Comparison of ENCODE assay signal across 1 cellular context in the genomic region with DNA sequence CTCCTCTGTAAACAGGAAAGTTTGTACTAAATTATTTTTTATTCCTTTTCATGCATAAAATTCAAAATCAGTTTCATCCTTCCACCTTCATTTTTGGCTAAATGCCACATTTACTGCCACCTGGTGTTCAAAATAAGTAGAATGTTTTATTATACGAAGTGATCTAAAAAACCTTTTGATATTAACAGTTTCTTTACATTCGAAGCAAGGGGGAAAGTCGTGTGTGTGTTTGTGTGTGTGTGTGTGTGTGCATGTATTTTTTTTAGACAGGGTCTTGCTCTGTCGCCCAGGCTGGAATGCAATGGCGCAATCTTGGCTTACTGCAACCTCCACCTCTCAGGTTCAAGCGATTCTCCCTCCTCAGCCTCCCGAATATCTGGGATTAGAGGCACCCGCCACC.
TF ChIP-seq lines count a peak whose summit lies in the region.

No MANE protein-coding gene starts in this region.

TF ChIP-seq in HepG2, 621 proteins besides CTCF, POLR2A, EP300 and RAD21 (continued from another document):
- TF ChIP-seq, protein P1, sequence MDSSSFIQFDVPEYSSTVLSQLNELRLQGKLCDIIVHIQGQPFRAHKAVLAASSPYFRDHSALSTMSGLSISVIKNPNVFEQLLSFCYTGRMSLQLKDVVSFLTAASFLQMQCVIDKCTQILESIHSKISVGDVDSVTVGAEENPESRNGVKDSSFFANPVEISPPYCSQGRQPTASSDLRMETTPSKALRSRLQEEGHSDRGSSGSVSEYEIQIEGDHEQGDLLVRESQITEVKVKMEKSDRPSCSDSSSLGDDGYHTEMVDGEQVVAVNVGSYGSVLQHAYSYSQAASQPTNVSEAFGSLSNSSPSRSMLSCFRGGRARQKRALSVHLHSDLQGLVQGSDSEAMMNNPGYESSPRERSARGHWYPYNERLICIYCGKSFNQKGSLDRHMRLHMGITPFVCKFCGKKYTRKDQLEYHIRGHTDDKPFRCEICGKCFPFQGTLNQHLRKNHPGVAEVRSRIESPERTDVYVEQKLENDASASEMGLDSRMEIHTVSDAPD (CRISPR knock-in tag; IDR thresholded peaks at IDR 0.05), result no peak
- TF ChIP-seq ZNF747 (CRISPR knock-in tag; IDR thresholded peaks at IDR 0.05; ENCODE audit: borderline replicate concordance), result no peak
- TF ChIP-seq NCOA5 (CRISPR knock-in tag; IDR thresholded peaks at IDR 0.05), result no peak
- no peak for TF ChIP-seq SRSF1 (optimal IDR thresholded peaks at IDR 0.05; ENCODE audit: low read depth, low read length)
- TF ChIP-seq, protein P2, sequence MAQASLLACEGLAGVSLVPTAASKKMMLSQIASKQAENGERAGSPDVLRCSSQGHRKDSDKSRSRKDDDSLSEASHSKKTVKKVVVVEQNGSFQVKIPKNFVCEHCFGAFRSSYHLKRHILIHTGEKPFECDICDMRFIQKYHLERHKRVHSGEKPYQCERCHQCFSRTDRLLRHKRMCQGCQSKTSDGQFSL (CRISPR knock-in tag; IDR thresholded peaks at IDR 0.05), result no peak
- TF ChIP-seq, protein P3, sequence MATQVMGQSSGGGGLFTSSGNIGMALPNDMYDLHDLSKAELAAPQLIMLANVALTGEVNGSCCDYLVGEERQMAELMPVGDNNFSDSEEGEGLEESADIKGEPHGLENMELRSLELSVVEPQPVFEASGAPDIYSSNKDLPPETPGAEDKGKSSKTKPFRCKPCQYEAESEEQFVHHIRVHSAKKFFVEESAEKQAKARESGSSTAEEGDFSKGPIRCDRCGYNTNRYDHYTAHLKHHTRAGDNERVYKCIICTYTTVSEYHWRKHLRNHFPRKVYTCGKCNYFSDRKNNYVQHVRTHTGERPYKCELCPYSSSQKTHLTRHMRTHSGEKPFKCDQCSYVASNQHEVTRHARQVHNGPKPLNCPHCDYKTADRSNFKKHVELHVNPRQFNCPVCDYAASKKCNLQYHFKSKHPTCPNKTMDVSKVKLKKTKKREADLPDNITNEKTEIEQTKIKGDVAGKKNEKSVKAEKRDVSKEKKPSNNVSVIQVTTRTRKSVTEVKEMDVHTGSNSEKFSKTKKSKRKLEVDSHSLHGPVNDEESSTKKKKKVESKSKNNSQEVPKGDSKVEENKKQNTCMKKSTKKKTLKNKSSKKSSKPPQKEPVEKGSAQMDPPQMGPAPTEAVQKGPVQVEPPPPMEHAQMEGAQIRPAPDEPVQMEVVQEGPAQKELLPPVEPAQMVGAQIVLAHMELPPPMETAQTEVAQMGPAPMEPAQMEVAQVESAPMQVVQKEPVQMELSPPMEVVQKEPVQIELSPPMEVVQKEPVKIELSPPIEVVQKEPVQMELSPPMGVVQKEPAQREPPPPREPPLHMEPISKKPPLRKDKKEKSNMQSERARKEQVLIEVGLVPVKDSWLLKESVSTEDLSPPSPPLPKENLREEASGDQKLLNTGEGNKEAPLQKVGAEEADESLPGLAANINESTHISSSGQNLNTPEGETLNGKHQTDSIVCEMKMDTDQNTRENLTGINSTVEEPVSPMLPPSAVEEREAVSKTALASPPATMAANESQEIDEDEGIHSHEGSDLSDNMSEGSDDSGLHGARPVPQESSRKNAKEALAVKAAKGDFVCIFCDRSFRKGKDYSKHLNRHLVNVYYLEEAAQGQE (IDR thresholded peaks at IDR 0.05; ENCODE audit: borderline replicate concordance in 1 of 2, low read depth in 1 of 2, low read length in 2 of 2), result no peak
- TF ChIP-seq, protein P4, sequence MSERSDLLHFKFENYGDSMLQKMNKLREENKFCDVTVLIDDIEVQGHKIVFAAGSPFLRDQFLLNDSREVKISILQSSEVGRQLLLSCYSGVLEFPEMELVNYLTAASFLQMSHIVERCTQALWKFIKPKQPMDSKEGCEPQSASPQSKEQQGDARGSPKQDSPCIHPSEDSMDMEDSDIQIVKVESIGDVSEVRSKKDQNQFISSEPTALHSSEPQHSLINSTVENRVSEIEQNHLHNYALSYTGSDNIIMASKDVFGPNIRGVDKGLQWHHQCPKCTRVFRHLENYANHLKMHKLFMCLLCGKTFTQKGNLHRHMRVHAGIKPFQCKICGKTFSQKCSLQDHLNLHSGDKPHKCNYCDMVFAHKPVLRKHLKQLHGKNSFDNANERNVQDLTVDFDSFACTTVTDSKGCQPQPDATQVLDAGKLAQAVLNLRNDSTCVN (CRISPR knock-in tag; IDR thresholded peaks at IDR 0.05; ENCODE audit: borderline replicate concordance), result no peak
- no peak for TF ChIP-seq TCF12 (IDR thresholded peaks at IDR 0.05)
- TF ChIP-seq TCF12 (CRISPR knock-in tag; IDR thresholded peaks at IDR 0.05), result no peak
- TF ChIP-seq ZNF605 (CRISPR knock-in tag; IDR thresholded peaks at IDR 0.05), result 0 out of 2 replicates have a peak, but pooled peaks have one; percentile 26
- TF ChIP-seq MED1 (CRISPR knock-in tag; IDR thresholded peaks at IDR 0.05), result no peak
- no peak for TF ChIP-seq ZNF335 (CRISPR knock-in tag; IDR thresholded peaks at IDR 0.05)
- peak; percentile 56 for TF ChIP-seq ZMYM4 (CRISPR knock-in tag; IDR thresholded peaks at IDR 0.05)
- TF ChIP-seq ZNF460 (CRISPR knock-in tag; IDR thresholded peaks at IDR 0.05; ENCODE audit: borderline replicate concordance), result no peak
- no peak for TF ChIP-seq PLRG1 (conservative IDR thresholded peaks at IDR 0.05)
- TF ChIP-seq DR1 (CRISPR knock-in tag; IDR thresholded peaks at IDR 0.05), result no peak
- TF ChIP-seq, protein P5, sequence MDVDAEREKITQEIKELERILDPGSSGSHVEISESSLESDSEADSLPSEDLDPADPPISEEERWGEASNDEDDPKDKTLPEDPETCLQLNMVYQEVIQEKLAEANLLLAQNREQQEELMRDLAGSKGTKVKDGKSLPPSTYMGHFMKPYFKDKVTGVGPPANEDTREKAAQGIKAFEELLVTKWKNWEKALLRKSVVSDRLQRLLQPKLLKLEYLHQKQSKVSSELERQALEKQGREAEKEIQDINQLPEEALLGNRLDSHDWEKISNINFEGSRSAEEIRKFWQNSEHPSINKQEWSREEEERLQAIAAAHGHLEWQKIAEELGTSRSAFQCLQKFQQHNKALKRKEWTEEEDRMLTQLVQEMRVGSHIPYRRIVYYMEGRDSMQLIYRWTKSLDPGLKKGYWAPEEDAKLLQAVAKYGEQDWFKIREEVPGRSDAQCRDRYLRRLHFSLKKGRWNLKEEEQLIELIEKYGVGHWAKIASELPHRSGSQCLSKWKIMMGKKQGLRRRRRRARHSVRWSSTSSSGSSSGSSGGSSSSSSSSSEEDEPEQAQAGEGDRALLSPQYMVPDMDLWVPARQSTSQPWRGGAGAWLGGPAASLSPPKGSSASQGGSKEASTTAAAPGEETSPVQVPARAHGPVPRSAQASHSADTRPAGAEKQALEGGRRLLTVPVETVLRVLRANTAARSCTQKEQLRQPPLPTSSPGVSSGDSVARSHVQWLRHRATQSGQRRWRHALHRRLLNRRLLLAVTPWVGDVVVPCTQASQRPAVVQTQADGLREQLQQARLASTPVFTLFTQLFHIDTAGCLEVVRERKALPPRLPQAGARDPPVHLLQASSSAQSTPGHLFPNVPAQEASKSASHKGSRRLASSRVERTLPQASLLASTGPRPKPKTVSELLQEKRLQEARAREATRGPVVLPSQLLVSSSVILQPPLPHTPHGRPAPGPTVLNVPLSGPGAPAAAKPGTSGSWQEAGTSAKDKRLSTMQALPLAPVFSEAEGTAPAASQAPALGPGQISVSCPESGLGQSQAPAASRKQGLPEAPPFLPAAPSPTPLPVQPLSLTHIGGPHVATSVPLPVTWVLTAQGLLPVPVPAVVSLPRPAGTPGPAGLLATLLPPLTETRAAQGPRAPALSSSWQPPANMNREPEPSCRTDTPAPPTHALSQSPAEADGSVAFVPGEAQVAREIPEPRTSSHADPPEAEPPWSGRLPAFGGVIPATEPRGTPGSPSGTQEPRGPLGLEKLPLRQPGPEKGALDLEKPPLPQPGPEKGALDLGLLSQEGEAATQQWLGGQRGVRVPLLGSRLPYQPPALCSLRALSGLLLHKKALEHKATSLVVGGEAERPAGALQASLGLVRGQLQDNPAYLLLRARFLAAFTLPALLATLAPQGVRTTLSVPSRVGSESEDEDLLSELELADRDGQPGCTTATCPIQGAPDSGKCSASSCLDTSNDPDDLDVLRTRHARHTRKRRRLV (CRISPR knock-in tag; IDR thresholded peaks at IDR 0.05), result no peak
- 0 out of 2 replicates have a peak, but pooled peaks have one; percentile 51 for TF ChIP-seq ZNF337 (CRISPR knock-in tag; IDR thresholded peaks at IDR 0.05; ENCODE audit: borderline replicate concordance, low read depth)
- no peak for TF ChIP-seq KLF6 (CRISPR knock-in tag; IDR thresholded peaks at IDR 0.05)
- no peak for TF ChIP-seq ZNF33A (CRISPR knock-in tag; IDR thresholded peaks at IDR 0.05; ENCODE audit: borderline replicate concordance)
- no peak for TF ChIP-seq NBN (conservative IDR thresholded peaks at IDR 0.05)
- TF ChIP-seq, protein P6, sequence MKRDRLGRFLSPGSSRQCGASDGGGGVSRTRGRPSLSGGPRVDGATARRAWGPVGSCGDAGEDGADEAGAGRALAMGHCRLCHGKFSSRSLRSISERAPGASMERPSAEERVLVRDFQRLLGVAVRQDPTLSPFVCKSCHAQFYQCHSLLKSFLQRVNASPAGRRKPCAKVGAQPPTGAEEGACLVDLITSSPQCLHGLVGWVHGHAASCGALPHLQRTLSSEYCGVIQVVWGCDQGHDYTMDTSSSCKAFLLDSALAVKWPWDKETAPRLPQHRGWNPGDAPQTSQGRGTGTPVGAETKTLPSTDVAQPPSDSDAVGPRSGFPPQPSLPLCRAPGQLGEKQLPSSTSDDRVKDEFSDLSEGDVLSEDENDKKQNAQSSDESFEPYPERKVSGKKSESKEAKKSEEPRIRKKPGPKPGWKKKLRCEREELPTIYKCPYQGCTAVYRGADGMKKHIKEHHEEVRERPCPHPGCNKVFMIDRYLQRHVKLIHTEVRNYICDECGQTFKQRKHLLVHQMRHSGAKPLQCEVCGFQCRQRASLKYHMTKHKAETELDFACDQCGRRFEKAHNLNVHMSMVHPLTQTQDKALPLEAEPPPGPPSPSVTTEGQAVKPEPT (CRISPR knock-in tag; IDR thresholded peaks at IDR 0.05; ENCODE audit: low read depth), result no peak
- TF ChIP-seq, protein P7, sequence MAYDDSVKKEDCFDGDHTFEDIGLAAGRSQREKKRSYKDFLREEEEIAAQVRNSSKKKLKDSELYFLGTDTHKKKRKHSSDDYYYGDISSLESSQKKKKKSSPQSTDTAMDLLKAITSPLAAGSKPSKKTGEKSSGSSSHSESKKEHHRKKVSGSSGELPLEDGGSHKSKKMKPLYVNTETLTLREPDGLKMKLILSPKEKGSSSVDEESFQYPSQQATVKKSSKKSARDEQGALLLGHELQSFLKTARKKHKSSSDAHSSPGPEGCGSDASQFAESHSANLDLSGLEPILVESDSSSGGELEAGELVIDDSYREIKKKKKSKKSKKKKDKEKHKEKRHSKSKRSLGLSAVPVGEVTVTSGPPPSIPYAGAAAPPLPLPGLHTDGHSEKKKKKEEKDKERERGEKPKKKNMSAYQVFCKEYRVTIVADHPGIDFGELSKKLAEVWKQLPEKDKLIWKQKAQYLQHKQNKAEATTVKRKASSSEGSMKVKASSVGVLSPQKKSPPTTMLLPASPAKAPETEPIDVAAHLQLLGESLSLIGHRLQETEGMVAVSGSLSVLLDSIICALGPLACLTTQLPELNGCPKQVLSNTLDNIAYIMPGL (CRISPR knock-in tag; IDR thresholded peaks at IDR 0.05; ENCODE audit: borderline replicate concordance in 1 of 2, low read depth in 1 of 2), result 0 out of 4 replicates have a peak, but pooled peaks have one; percentile 17 to 20
- no peak for TF ChIP-seq ZNF891 (CRISPR knock-in tag; IDR thresholded peaks at IDR 0.05)
- TF ChIP-seq ARID2 (CRISPR knock-in tag; IDR thresholded peaks at IDR 0.05; ENCODE audit: borderline replicate concordance), result no peak
- no peak for TF ChIP-seq ZFP41 (CRISPR knock-in tag; IDR thresholded peaks at IDR 0.05; ENCODE audit: borderline replicate concordance)
- no peak for TF ChIP-seq ZNF781 (CRISPR knock-in tag; IDR thresholded peaks at IDR 0.05; ENCODE audit: borderline replicate concordance, not compliant biosample characterization)
- peak; percentile 70; the same call in 1 of the 2 replicates for TF ChIP-seq ZNF121 (CRISPR knock-in tag; IDR thresholded peaks at IDR 0.05)
- TF ChIP-seq CCDC6 (CRISPR knock-in tag; IDR thresholded peaks at IDR 0.05), result no peak
- TF ChIP-seq, protein P8, sequence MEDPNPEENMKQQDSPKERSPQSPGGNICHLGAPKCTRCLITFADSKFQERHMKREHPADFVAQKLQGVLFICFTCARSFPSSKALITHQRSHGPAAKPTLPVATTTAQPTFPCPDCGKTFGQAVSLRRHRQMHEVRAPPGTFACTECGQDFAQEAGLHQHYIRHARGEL (CRISPR knock-in tag; IDR thresholded peaks at IDR 0.05), result no peak
- peak; percentile 88 for TF ChIP-seq ZMYM3 (CRISPR knock-in tag; IDR thresholded peaks at IDR 0.05)
- 0 out of 2 replicates have a peak, but pooled peaks have one; percentile 7 for TF ChIP-seq SP5 (CRISPR knock-in tag; IDR thresholded peaks at IDR 0.05; ENCODE audit: borderline replicate concordance, low read depth)
- peak; percentile 50 for TF ChIP-seq STAG1 (CRISPR knock-in tag; IDR thresholded peaks at IDR 0.05)
- TF ChIP-seq KLF13 (CRISPR knock-in tag; IDR thresholded peaks at IDR 0.05), result no peak
